In the genomic region with DNA sequence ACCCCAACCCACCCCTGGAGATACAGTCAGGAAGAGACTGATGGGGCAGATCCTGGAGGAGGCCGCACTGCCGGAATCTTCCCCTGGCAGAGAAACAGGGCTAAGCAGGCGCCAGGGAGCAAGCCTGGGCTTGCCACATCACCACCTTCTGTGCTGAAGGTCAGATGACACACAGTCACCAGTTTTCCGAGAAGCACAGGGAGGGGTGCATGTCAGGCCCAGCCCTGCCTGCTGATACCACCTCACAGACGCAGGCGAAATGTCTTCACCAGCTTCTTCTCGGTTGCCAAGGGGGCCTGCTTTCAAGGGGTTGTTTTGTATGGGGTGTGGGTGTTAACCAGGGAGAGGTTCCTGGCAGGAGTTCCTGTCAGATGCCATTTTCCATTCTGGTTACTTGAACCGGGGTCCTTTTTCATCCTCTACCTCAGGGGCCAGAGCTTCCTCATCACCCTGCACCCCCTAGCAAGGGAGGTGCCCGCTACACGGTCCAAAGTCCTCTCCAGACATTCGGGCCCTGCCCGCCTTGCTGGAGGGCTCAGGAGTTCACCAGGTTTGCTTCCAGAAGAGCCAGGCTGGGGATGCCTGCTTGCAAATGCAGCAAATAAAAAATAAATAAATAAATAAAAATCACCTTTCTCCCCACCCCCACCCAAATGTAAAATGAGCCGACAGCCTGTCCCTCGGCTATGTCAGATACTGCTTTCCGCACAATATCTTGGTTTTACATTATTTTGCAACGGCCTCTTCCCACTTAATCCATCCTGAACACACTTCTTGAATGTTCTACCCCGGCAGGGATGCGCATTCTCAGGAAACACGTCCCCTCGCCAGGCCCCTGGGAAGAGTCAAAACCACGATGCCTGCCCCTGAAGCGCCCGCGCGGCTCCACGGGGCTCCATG, we compare ENCODE assay signal across 8 cellular contexts. TPM values are rescaled to one million over a fixed set of nuclear protein-coding genes. Genes with fewer than 3 reads are reported as not detected.
A peak's percentile ranks its signal among the peaks of the same experiment; 100 is the strongest.
DNase-seq lines count a peak whose midpoint lies in the region; ATAC-seq and TF ChIP-seq lines count a peak whose summit lies in the region.

No MANE protein-coding gene starts in this region.

- peaks cover 91% of the 10 kb centered on the region for H3K4me1 ChIP-seq in GM23338 (ENCODE audit: insufficient read depth)

- H3K9me3 Mint-ChIP-seq in GM23338 (no peaks in the 10 kb centered on the region; the same call in 2 of the 3 replicates), chondrocyte (ENCODE audit: low read depth) (no peaks in the 10 kb centered on the region)

- H3K4me1 Mint-ChIP-seq in GM23338 (peaks cover 83% of the 10 kb centered on the region), chondrocyte (ENCODE audit: low read depth) (peaks cover 87% of the 10 kb centered on the region)

- H3K27ac ChIP-seq in GM23338 (ENCODE audit: low read depth): peak overlapping the region; percentile 93

- ATAC-seq in GM23338: no peak
- peak; percentile 42 for ATAC-seq in left colon
- ATAC-seq in GM19328 (IDR thresholded peaks at IDR 0.05; ENCODE audit: unreplicated experiment): no peak

- peaks cover 36% of the 10 kb centered on the region for H3K27me3 Mint-ChIP-seq in GM23338 (ENCODE audit: insufficient read depth, low read depth, poor library complexity)
- H3K27me3 Mint-ChIP-seq in chondrocyte (ENCODE audit: low read depth): no peaks in the 10 kb centered on the region

- H3K9me2 ChIP-seq in GM23338 (ENCODE audit: insufficient read depth): no peaks in the 10 kb centered on the region

- H3K27ac Mint-ChIP-seq in GM23338: peak overlapping the region; percentile 86
- H3K27ac Mint-ChIP-seq in chondrocyte (ENCODE audit: unreplicated experiment): peak overlapping the region; percentile 100

- H3K36me3 Mint-ChIP-seq in GM23338 (ENCODE audit: low read depth) (no peaks in the 10 kb centered on the region), chondrocyte (ENCODE audit: low read depth) (peaks cover 30% of the 10 kb centered on the region)

- no peak for TF ChIP-seq CTCF in GM23338 (conservative IDR thresholded peaks at IDR 0.05; ENCODE audit: low read depth in 2 of 2)
- TF ChIP-seq CTCF in chondrocyte (IDR thresholded peaks at IDR 0.05): no peak

- no peaks in the 10 kb centered on the region for H3K36me3 ChIP-seq in GM23338 (ENCODE audit: insufficient read depth)

- peak overlapping the region; percentile 98 for H3K4me2 ChIP-seq in GM23338

- peak overlapping the region; percentile 84 for H3K4me3 ChIP-seq in GM23338

- peaks cover 34% of the 10 kb centered on the region for H3K79me2 ChIP-seq in GM23338 (replicated peaks; ENCODE audit: insufficient read depth)

- intact Hi-C loops in left colon (cut with DNase I, micrococcal nuclease): loop anchor here (5.0 kb wide), 2 partner anchors 76 to 81 kb away; a partner anchor contains a TSS

- H3F3A ChIP-seq in GM23338 (replicated peaks; ENCODE audit: low read depth): peaks cover 44% of the 10 kb centered on the region

- no peaks in the 10 kb centered on the region for H4K20me1 ChIP-seq in GM23338 (replicated peaks; ENCODE audit: insufficient read depth)

- H3K27me3 ChIP-seq in GM23338 (ENCODE audit: insufficient read depth): no peaks in the 10 kb centered on the region

- H3K4me3 Mint-ChIP-seq in GM23338 (peak overlapping the region; percentile 73), chondrocyte (ENCODE audit: unreplicated experiment) (peak overlapping the region; percentile 82)

- no peak overlapping the region for H2AFZ ChIP-seq in GM23338

- in situ Hi-C loops in ACHN (cut with HindIII; ENCODE audit: low pct_ligation_motif_present, low pct_unique_long_range_greater_than_20kb, low sequenced_read_pairs): loop anchor here (10.0 kb wide), 1 partner anchor 73 kb away; a partner anchor contains a TSS

- DNase-seq in ACHN: peak; percentile 96
- peak; percentile 58 for DNase-seq in GM23338 (ENCODE audit: low spot score)
- peak; percentile 91 for DNase-seq in NCI-H510A (lab: John Stamatoyannopoulos, UW)
- DNase-seq in activated CD4-positive, alpha-beta T cell treated with anti-CD3 and anti-CD28 coated beads for 4 hours: peak; percentile 88
- peak; percentile 96 for DNase-seq in chondrocyte (ENCODE audit: low spot score)
- DNase-seq in left colon: peak; percentile 85 to 97
- peak; percentile 85 to 87 for DNase-seq in stimulated activated CD4-positive, alpha-beta T cell treated with anti-CD3 and anti-CD28 coated beads, Interleukin-15, amount 100 ng/mL, for 48 hours (ENCODE audit: low read depth in 2 of 2)

TF ChIP-seq in GM23338, 12 proteins besides CTCF, POLR2A, EP300 and RAD21:
- peak; percentile 51 for TF ChIP-seq POLR2AphosphoS5 (IDR thresholded peaks at IDR 0.05; ENCODE audit: low read depth)
- no peak for TF ChIP-seq ZNF331 (CRISPR knock-in tag; IDR thresholded peaks at IDR 0.05; ENCODE audit: low read depth)

RNA-seq across cellular contexts. Expression of a gene that starts 1.1 kb away (rescaled TPM):
- 6.3 and 7.2 TPM in 2 replicates for total RNA-seq in GM23338 (2014; rRNA removed; shearing (Covaris generic))
- polyA plus RNA-seq in GM23338 (2016; fragmentation: Nextera tagmentation; extraction: Ambion mirVana): 3.6 and 5.3 TPM in 2 replicates
- total RNA-seq in chondrocyte: 333 to 440 TPM (median 377 TPM) in 3 replicates
- 1,000 to 10,000 TPM in 1 of 2 donors, 100 to 1,000 TPM in 1; 818 to 1,135 TPM for total RNA-seq in left colon

RNA-seq across cellular contexts. Expression of a gene that starts 35.0 kb away (rescaled TPM):
- 35.4 and 41.4 TPM in 2 replicates for total RNA-seq in GM23338 (2014; rRNA removed; shearing (Covaris generic))
- polyA plus RNA-seq in GM23338 (2016; fragmentation: Nextera tagmentation; extraction: Ambion mirVana): 6.2 and 7.0 TPM in 2 replicates
- total RNA-seq in chondrocyte (43.6 to 49.6 TPM (median 45.5 TPM) in 3 replicates), left colon (10 to 100 TPM; 38.1 to 42.2 TPM)

RNA-seq across cellular contexts. Expression of a gene that starts 39.0 kb away (rescaled TPM):
- total RNA-seq in GM23338 (2014; rRNA removed; shearing (Covaris generic)): 0.10 and 0.35 TPM in 2 replicates
- polyA plus RNA-seq in GM23338 (2016; fragmentation: Nextera tagmentation; extraction: Ambion mirVana): 0.74 and 0.89 TPM in 2 replicates
- total RNA-seq in chondrocyte (11.7 to 14.4 TPM (median 13.1 TPM) in 3 replicates), left colon (1 to 10 TPM; 5.8 to 8.4 TPM)

Comparison
In these comparisons a context has a peak if more than half of its experiments do, and no peak if none do; other contexts are left out.
1. RNA of a gene that starts 1.1 kb away (total RNA-seq): 818 to 1,135 TPM in left colon and 333 to 440 TPM in chondrocyte; 6.3 to 7.2 TPM in GM23338; every median in the first group is over 10 times any median in the second.
2. Peak in every context shown above with its lines, with median percentiles within 50 percentile points of each other: DNase-seq.